ENCODE assay signal across 8 cellular contexts in genomic region chr17:38572665-38573365, GRCh38. TPM values are rescaled to one million over a fixed set of nuclear protein-coding genes. Genes with fewer than 3 reads are reported as not detected.
DNase-seq lines count a peak whose midpoint lies in the region; ATAC-seq, FAIRE-seq and TF ChIP-seq lines count a peak whose summit lies in the region.

No MANE protein-coding gene starts in this region.

- H3K4me2 ChIP-seq in IMR-90 (ENCODE audit: low read depth, low read length) (peak overlapping the region; percentile 24; the same call in 1 of the 2 replicates), HepG2 (ENCODE audit: low read depth, low read length) (peak overlapping the region; percentile 68)

- H3K79me1 ChIP-seq in IMR-90 (ENCODE audit: low read depth in 1 of 2, low read length in 2 of 2) = no peaks in the 10 kb centered on the region

- no peak overlapping the region for H2BK20ac ChIP-seq in IMR-90 (ENCODE audit: low read depth, low read length)

- intact Hi-C loops in Caco-2 (cut with micrococcal nuclease; ENCODE audit: unreplicated experiment) = no loop called here
- intact Hi-C loops in IMR-90 (cut with micrococcal nuclease) = no loop called here
- intact Hi-C loops in HepG2 (cut with micrococcal nuclease; ENCODE audit: unreplicated experiment) = no loop called here
- intact Hi-C loops in vagina (cut with DNase I) = no loop called here

- no peak overlapping the region for H3K4ac ChIP-seq in IMR-90 (ENCODE audit: low read depth, low read length)

- no TSS peak for BruUV-seq in Caco-2 (replicated peaks; lab: Mats Ljungman, UMichigan)
- no TSS peak for BruUV-seq in IMR-90 (replicated peaks; lab: Mats Ljungman, UMichigan)
- BruUV-seq in HepG2 (replicated peaks; lab: Mats Ljungman, UMichigan) = no TSS peak

- no peak for TF ChIP-seq POLR2A in IMR-90 (IDR thresholded peaks at IDR 0.05; ENCODE audit: low read depth, low read length)
- TF ChIP-seq POLR2A in HepG2 (IDR thresholded peaks at IDR 0.05; ENCODE audit: insufficient read depth in 1 of 2, low read depth in 2 of 2, low read length in 2 of 2) = no peak
- no peak for TF ChIP-seq POLR2A in vagina (IDR thresholded peaks at IDR 0.05)

- H3K27ac ChIP-seq in IMR-90 (ENCODE audit: insufficient read depth, low read length) = no peak overlapping the region
- no peak overlapping the region for H3K27ac ChIP-seq in HepG2 (ENCODE audit: extremely low read length, insufficient read depth, low read length)
- H3K27ac ChIP-seq in vagina = no peak overlapping the region

- TF ChIP-seq RAD21 in IMR-90 (IDR thresholded peaks at IDR 0.05; ENCODE audit: low read length) = no peak
- no peak; the same call in 1 of the 2 replicates for TF ChIP-seq RAD21 in HepG2 (CRISPR knock-in tag; IDR thresholded peaks at IDR 0.05)

- no peaks in the 10 kb centered on the region for H3K9me3 Mint-ChIP-seq in Caco-2 (ENCODE audit: unreplicated experiment)

- H3K4me1 ChIP-seq in Caco-2 (peaks cover 6% of the 10 kb centered on the region; the same call in 1 of the 2 replicates), IMR-90 (ENCODE audit: control insufficient read depth, insufficient read depth, low read length) (no peaks in the 10 kb centered on the region), adipocyte (ENCODE audit: control insufficient read depth, insufficient read depth, low read length) (peaks cover 17% of the 10 kb centered on the region), HepG2 (ENCODE audit: insufficient read depth, low read length) (peaks cover 7% of the 10 kb centered on the region), vagina (peaks cover 12% of the 10 kb centered on the region)

- TF ChIP-seq CTCF in Caco-2 (IDR thresholded peaks at IDR 0.05; ENCODE audit: insufficient read depth in 1 of 2, low read depth in 1 of 2, low read length in 1 of 2, severe bottlenecking in 1 of 2, unreplicated experiment in 1 of 2) = no peak
- TF ChIP-seq CTCF in IMR-90 (conservative IDR thresholded peaks at IDR 0.05; ENCODE audit: low read depth, low read length) = no peak
- no peak for TF ChIP-seq CTCF in HepG2 (CRISPR knock-in tag; IDR thresholded peaks at IDR 0.05)
- TF ChIP-seq CTCF in vagina (IDR thresholded peaks at IDR 0.05) = no peak

- H3K27me3 ChIP-seq in Caco-2 (replicated peaks; ENCODE audit: control insufficient read depth, insufficient read depth, low read length) (no peaks in the 10 kb centered on the region), IMR-90 (ENCODE audit: control insufficient read depth, insufficient read depth, low read length) (peaks cover 100% of the 10 kb centered on the region), adipocyte (replicated peaks; ENCODE audit: control insufficient read depth, insufficient read depth, low read length) (peaks cover 79% of the 10 kb centered on the region), HepG2 (ENCODE audit: control insufficient read depth in 1 of 2, insufficient read depth in 2 of 2, low read length in 2 of 2) (peaks cover 19 to 83% of the 10 kb centered on the region in 2 experiments; a peak in 4 of 5 replicates), vagina (peaks cover 6% of the 10 kb centered on the region)

- H4K91ac ChIP-seq in IMR-90 (ENCODE audit: insufficient read depth, low read depth, low read length) = no peak overlapping the region

- CTCF ChIA-PET in Caco-2 (lab: Charles Lee) (no interaction called here), IMR-90 (lab: Yijun Ruan, JAX) (no interaction called here), HepG2 (lab: Yijun Ruan, JAX; ENCODE audit: low intra/inter-chr PET ratio, low total read pairs) (no interaction called here)

- H4K20me1 ChIP-seq in IMR-90 (ENCODE audit: insufficient read depth, low read length) (peaks cover 5% of the 10 kb centered on the region; the same call in 1 of the 2 replicates), HepG2 (ENCODE audit: insufficient read depth, low read length) (peaks cover 30% of the 10 kb centered on the region; the same call in 1 of the 2 replicates)

- dilution Hi-C loops in IMR-90 (cut with HindIII; ENCODE audit: low sequenced_read_pairs, unreplicated experiment) = no loop called here

- ATAC-seq in IMR-90 (ENCODE audit: low read depth) (peak; percentile 64), HepG2 (peak; percentile 60)

- H3K27ac Mint-ChIP-seq in Caco-2 (ENCODE audit: unreplicated experiment) = no peak overlapping the region

- no peak overlapping the region for H3K9ac ChIP-seq in IMR-90 (ENCODE audit: low read depth, low read length)
- H3K9ac ChIP-seq in adipocyte (ENCODE audit: low read length) = no peak overlapping the region
- H3K9ac ChIP-seq in HepG2 (ENCODE audit: insufficient read depth, low read depth, low read length) = no peak overlapping the region

- no peak overlapping the region for H3K18ac ChIP-seq in IMR-90 (ENCODE audit: low read depth, low read length)

- H2BK5ac ChIP-seq in IMR-90 (ENCODE audit: low read depth, low read length, poor library complexity, severe bottlenecking) = no peak overlapping the region

- H3K56ac ChIP-seq in IMR-90 (ENCODE audit: extremely low read depth, insufficient read depth, low read length) = no peak overlapping the region

- no peak overlapping the region for H2AK5ac ChIP-seq in IMR-90 (ENCODE audit: low read depth, low read length)

- peak overlapping the region; percentile 61 for H3K4me3 Mint-ChIP-seq in Caco-2 (ENCODE audit: unreplicated experiment)

- in situ Hi-C loops in IMR-90 (cut with MboI; ENCODE audit: low sequenced_read_pairs) (no loop called here), HepG2 (cut with HindIII; ENCODE audit: extremely low pct_ligation_motif_present, low pct_unique_long_range_greater_than_20kb) (no loop called here)

- no peak overlapping the region for H4K8ac ChIP-seq in IMR-90 (ENCODE audit: low read depth in 2 of 2, low read length in 2 of 2)

- H3K79me2 ChIP-seq in HepG2 (ENCODE audit: insufficient read depth, low read length) = no peaks in the 10 kb centered on the region

- POLR2A ChIA-PET in Caco-2 (lab: Charles Lee) (interaction anchor here (0.5 to 0.6 kb wide), 2 partner anchors 122 to 948 kb away, joined by 3 to 5 read pairs; no protein-coding TSS in a partner anchor), IMR-90 (lab: Charles Lee; ENCODE audit: unreplicated experiment) (no interaction called here), HepG2 (lab: Yijun Ruan, JAX) (no interaction called here)

- no peaks in the 10 kb centered on the region for H3K9me1 ChIP-seq in IMR-90 (ENCODE audit: insufficient read depth, low read length)

- no peaks in the 10 kb centered on the region for H3K36me3 ChIP-seq in Caco-2 (ENCODE audit: control insufficient read depth, insufficient read depth, low read length)
- no peaks in the 10 kb centered on the region for H3K36me3 ChIP-seq in IMR-90 (ENCODE audit: control insufficient read depth, insufficient read depth, low read length)
- no peaks in the 10 kb centered on the region for H3K36me3 ChIP-seq in adipocyte (ENCODE audit: control insufficient read depth, insufficient read depth, low read length, severe bottlenecking)
- H3K36me3 ChIP-seq in HepG2 (replicated peaks in 1 of 2; ENCODE audit: control insufficient read depth in 1 of 2, insufficient read depth in 2 of 2, low read length in 2 of 2) = no peaks in the 10 kb centered on the region
- H3K36me3 ChIP-seq in vagina = no peaks in the 10 kb centered on the region

- H2AFZ ChIP-seq in IMR-90 (replicated peaks; ENCODE audit: low read length, poor library complexity) = no peak overlapping the region
- no peak overlapping the region for H2AFZ ChIP-seq in HepG2 (ENCODE audit: low read length)

- H3K36me3 Mint-ChIP-seq in Caco-2 (ENCODE audit: insufficient read depth, unreplicated experiment) = peaks cover 5% of the 10 kb centered on the region

- H3K23ac ChIP-seq in IMR-90 (ENCODE audit: low read depth, low read length) = 0 out of 2 replicates have a peak overlapping the region, but pooled peaks have one; percentile 48

- TF ChIP-seq EP300 in HepG2 (IDR thresholded peaks at IDR 0.05; ENCODE audit: low read depth in 2 of 2, low read length in 2 of 2) (no peak), HepG2 (CRISPR knock-in tag; IDR thresholded peaks at IDR 0.05; ENCODE audit: borderline replicate concordance) (no peak)

- peak overlapping the region; percentile 10 for H2AK9ac ChIP-seq in IMR-90 (replicated peaks; ENCODE audit: low read depth, low read length, poor library complexity)

- H3K27me3 Mint-ChIP-seq in Caco-2 (ENCODE audit: insufficient read depth, unreplicated experiment) = no peaks in the 10 kb centered on the region

- H4K5ac ChIP-seq in IMR-90 (ENCODE audit: low read depth, low read length) = no peak overlapping the region

- DNase-seq in Caco-2 (peak; percentile 68 to 81), IMR-90 (no peak), adipocyte (ENCODE audit: low read depth) (peak; percentile 44), HepG2 (ENCODE audit: low spot score) (no peak), vagina (ENCODE audit: extremely low spot score in 2 of 2) (no peak), SW 1271 (lab: John Stamatoyannopoulos, UW) (no peak), NCI-H524 treated with DMSO at 0.1 percent for 48 hours (lab: John Stamatoyannopoulos, UW) (no peak)
- DNase-seq in activated CD8-positive, alpha-beta memory T cell treated with anti-CD3 and anti-CD28 coated beads for 24 hours = no peak

- FAIRE-seq in HepG2 (lab: Jason Lieb, UNC) = no peak

- H3K9me3 ChIP-seq in Caco-2 = no peaks in the 10 kb centered on the region
- H3K9me3 ChIP-seq in IMR-90 (ENCODE audit: control insufficient read depth, insufficient read depth, low read length) = peaks cover 1% of the 10 kb centered on the region; the same call in 1 of the 2 replicates
- no peaks in the 10 kb centered on the region for H3K9me3 ChIP-seq in adipocyte (ENCODE audit: control insufficient read depth, low read length)
- no peaks in the 10 kb centered on the region for H3K9me3 ChIP-seq in HepG2 (ENCODE audit: low read length)
- H3K9me3 ChIP-seq in vagina = no peaks in the 10 kb centered on the region

- H2BK15ac ChIP-seq in IMR-90 (ENCODE audit: low read depth, low read length) = no peak overlapping the region

- H3K4me3 ChIP-seq in Caco-2 (ENCODE audit: low read depth, low read length) (peak overlapping the region; percentile 28), IMR-90 (ENCODE audit: insufficient read depth, low read depth, low read length) (no peak overlapping the region), adipocyte (ENCODE audit: low read length) (peak overlapping the region; percentile 55), HepG2 (replicated peaks in 1 of 3; ENCODE audit: insufficient read depth in 1 of 3, low read depth in 2 of 3, low read length in 3 of 3) (peak overlapping the region; percentile 22 to 72 (median 27); a peak in 4 of 6 replicates), vagina (peak overlapping the region; percentile 25 to 41)

- H3K4me1 Mint-ChIP-seq in Caco-2 (ENCODE audit: low read depth, unreplicated experiment) = no peaks in the 10 kb centered on the region

- WGBS in IMR-90 (ENCODE audit: extremely low coverage in 2 of 2, insufficient read length in 1 of 2), 2 experiments = 0% methylated on average over 13 of the region's 61 CpGs; no CpG with 5 or more reads in 1 of the 2 experiments
- 16% methylated on average over 5 of the region's 61 CpGs for WGBS in HepG2 (ENCODE audit: low lambda C conversion rate)

- no peak overlapping the region for H2BK120ac ChIP-seq in IMR-90 (ENCODE audit: low read depth, low read length)

- H3K14ac ChIP-seq in IMR-90 (replicated peaks; ENCODE audit: low read depth, low read length) = no peak overlapping the region

RNA-seq across cellular contexts. Expression of gene SRCIN1, which starts 32.9 kb away (rescaled TPM):
- total RNA-seq in Caco-2 (2022) (23.6 and 25.8 TPM in 2 replicates), IMR-90 (2012; rRNA removed) (not detected in 2 replicates), HepG2 (2016; rRNA removed; fragmentation: Illumina TruSeq; extraction: Trizol) (0.90 and 1.2 TPM in 2 replicates), vagina (5.2 TPM)
- polyA plus RNA-seq in IMR-90 (2012; rRNA removed) (not detected in 2 replicates), HepG2 (2011; rRNA removed) (9.6 and 19.8 TPM in 2 replicates)
- 0.01 TPM in 1 of 2 replicates, not detected in the other for polyA plus RNA-seq in IMR-90 (2012; cell fraction: cytosol; rRNA removed)
- 0.13 and 0.15 TPM in 2 replicates for polyA plus RNA-seq in IMR-90 (2012; cell fraction: nucleus; rRNA removed; ENCODE audit: low replicate concordance)
- 0.26 and 0.30 TPM in 2 replicates for total RNA-seq in HepG2 (2016; cell fraction: cytosol; rRNA removed; fragmentation: Illumina TruSeq; extraction: Trizol; ENCODE audit: low read depth)
- 0.76 and 1.4 TPM in 2 replicates for total RNA-seq in HepG2 (2016; cell fraction: insoluble cytoplasmic fraction; rRNA removed; fragmentation: Illumina TruSeq; extraction: Trizol)
- total RNA-seq in HepG2 (2016; cell fraction: membrane; rRNA removed; fragmentation: Illumina TruSeq; extraction: Trizol) = 0.43 and 1.00 TPM in 2 replicates
- total RNA-seq in HepG2 (2016; cell fraction: nucleus; rRNA removed; fragmentation: Illumina TruSeq; extraction: Trizol) = 2.5 and 3.1 TPM in 2 replicates
- polyA plus RNA-seq in HepG2 (2011; cell fraction: cytosol; rRNA removed) = 2.9 and 4.8 TPM in 2 replicates
- polyA plus RNA-seq in HepG2 (2011; cell fraction: nucleus; rRNA removed) = 128 and 143 TPM in 2 replicates
- polyA plus RNA-seq in HepG2 (2012) = 9.9 and 11.0 TPM in 2 replicates
- polyA plus RNA-seq in HepG2 (2016; cell fraction: cytosol; fragmentation: Illumina TruSeq; extraction: Trizol; ENCODE audit: low read depth) = 0.26 and 0.32 TPM in 2 replicates
- 1.0 and 2.4 TPM in 2 replicates for polyA plus RNA-seq in HepG2 (2016; cell fraction: insoluble cytoplasmic fraction; fragmentation: Illumina TruSeq; extraction: Trizol; ENCODE audit: low read depth)
- polyA plus RNA-seq in HepG2 (2016; cell fraction: membrane; fragmentation: Illumina TruSeq; extraction: Trizol; ENCODE audit: low read depth) = 0.64 and 0.68 TPM in 2 replicates
- 13.9 and 14.2 TPM in 2 replicates for polyA plus RNA-seq in HepG2 (2016; cell fraction: nucleus; fragmentation: Illumina TruSeq; extraction: Trizol; ENCODE audit: insufficient read depth, low read depth)
- 2.4 and 22.5 TPM in 2 replicates for polyA minus RNA-seq in HepG2 (2011; rRNA and poly(A)+ RNA removed; ENCODE audit: low replicate concordance)
- 5.7 and 10.1 TPM in 2 replicates for polyA minus RNA-seq in HepG2 (2011; cell fraction: cytosol; rRNA and poly(A)+ RNA removed)
- polyA minus RNA-seq in HepG2 (2011; cell fraction: nucleus; rRNA and poly(A)+ RNA removed) = 22.4 and 24.7 TPM in 2 replicates

Comparison
In these comparisons a context has a peak if more than half of its experiments do, and no peak if none do; other contexts are left out.
1. DNase-seq: peak in Caco-2 (2 of 2) and adipocyte (single experiment); none in IMR-90 (single experiment), HepG2 (single experiment), vagina (0 of 2), SW 1271 (0 of 2), NCI-H524 treated with DMSO at 0.1 percent for 48 hours (single experiment) and activated CD8-positive, alpha-beta memory T cell treated with anti-CD3 and anti-CD28 coated beads for 24 hours (single experiment).